11 cellular contexts compared by ENCODE assay signal in genomic region chr1:11651017-11651416, GRCh38. TPM values are rescaled to one million over a fixed set of nuclear protein-coding genes. Genes with fewer than 3 reads are reported as not detected.
DNase-seq lines count a peak whose midpoint lies in the region; ATAC-seq and TF ChIP-seq lines count a peak whose summit lies in the region.
"Had no signal": no experiment of that assay in that cellular context is flagged by ENCODE, and none has a peak within 500 bp of the region (broad histone marks: within the 10 kb centered on the region; RNA-seq: fewer than 3 reads in every experiment).

No MANE protein-coding gene starts in this region.

- TF ChIP-seq CTCF in upper lobe of right lung (IDR thresholded peaks at IDR 0.05) (no peak), right atrium auricular region (IDR thresholded peaks at IDR 0.05) (no peak)

- no peaks in the 10 kb centered on the region for H3K9me3 ChIP-seq in upper lobe of right lung
- H3K9me3 ChIP-seq in right atrium auricular region, result no peaks in the 10 kb centered on the region
- H3K9me3 ChIP-seq: heart right ventricle had no signal

- H3K27ac Mint-ChIP-seq in activated naive CD4-positive, alpha-beta T cell treated with anti-CD3 and anti-CD28 coated beads, Interleukin-2, amount 50 U/mL, for 24 hours, result peak overlapping the region; percentile 86
- H3K27ac Mint-ChIP-seq in activated naive CD4-positive, alpha-beta T cell treated with anti-CD3 and anti-CD28 coated beads, Interleukin-2, amount 50 U/mL, for 72 hours, result peak overlapping the region in 1 of 2 donors; percentile 52
- H3K27ac Mint-ChIP-seq in activated T-helper 17 cell treated with anti-CD3 and anti-CD28 coated beads, Interleukin-2, amount 50 U/mL, for 72 hours, result peak overlapping the region; percentile 60
- H3K27ac Mint-ChIP-seq in memory B cell, result no peak overlapping the region

- peaks cover 29% of the 10 kb centered on the region for H3K4me1 Mint-ChIP-seq in activated naive CD4-positive, alpha-beta T cell treated with anti-CD3 and anti-CD28 coated beads, Interleukin-2, amount 50 U/mL, for 24 hours
- H3K4me1 Mint-ChIP-seq in activated T-helper 17 cell treated with anti-CD3 and anti-CD28 coated beads, Interleukin-2, amount 50 U/mL, for 72 hours, result peaks cover 5% of the 10 kb centered on the region
- H3K4me1 Mint-ChIP-seq in memory B cell, result peaks cover 18% of the 10 kb centered on the region

- H3K36me3 Mint-ChIP-seq in activated naive CD4-positive, alpha-beta T cell treated with anti-CD3 and anti-CD28 coated beads, Interleukin-2, amount 50 U/mL, for 24 hours, result no peaks in the 10 kb centered on the region
- H3K36me3 Mint-ChIP-seq in activated naive CD4-positive, alpha-beta T cell treated with anti-CD3 and anti-CD28 coated beads, Interleukin-2, amount 50 U/mL, for 72 hours, result no peaks in the 10 kb centered on the region
- H3K36me3 Mint-ChIP-seq in activated T-helper 17 cell treated with anti-CD3 and anti-CD28 coated beads, Interleukin-2, amount 50 U/mL, for 72 hours (ENCODE audit: low read depth), result no peaks in the 10 kb centered on the region
- no peaks in the 10 kb centered on the region for H3K36me3 Mint-ChIP-seq in memory B cell

- DNase-seq in activated naive CD4-positive, alpha-beta T cell treated with anti-CD3 and anti-CD28 coated beads, Interleukin-2, amount 50 U/mL, for 72 hours (ENCODE audit: low spot score in 2 of 2), result no peak
- no peak for DNase-seq in memory B cell (ENCODE audit: low spot score in 2 of 2)
- no peak for DNase-seq in upper lobe of right lung
- no peak for DNase-seq in DMS79 (lab: John Stamatoyannopoulos, UW)
- DNase-seq in right atrium auricular region (ENCODE audit: low spot score), result no peak
- DNase-seq: NCI-H1048 had no signal

- intact Hi-C loops in upper lobe of right lung (cut with DNase I), result loop anchor here (5.0 kb wide), 1 partner anchor 71 kb away; no protein-coding TSS in a partner anchor

- H3K4me1 ChIP-seq in upper lobe of right lung (peaks cover 31% of the 10 kb centered on the region), right atrium auricular region (peaks cover 0 to 50% of the 10 kb centered on the region in 2 donors)

- H3K36me3 ChIP-seq in upper lobe of right lung, result no peaks in the 10 kb centered on the region
- H3K36me3 ChIP-seq in right atrium auricular region, result no peaks in the 10 kb centered on the region
- H3K36me3 ChIP-seq: heart right ventricle had no signal

- no peaks in the 10 kb centered on the region for H3K27me3 Mint-ChIP-seq in activated naive CD4-positive, alpha-beta T cell treated with anti-CD3 and anti-CD28 coated beads, Interleukin-2, amount 50 U/mL, for 24 hours
- H3K27me3 Mint-ChIP-seq in activated T-helper 17 cell treated with anti-CD3 and anti-CD28 coated beads, Interleukin-2, amount 50 U/mL, for 72 hours, result no peaks in the 10 kb centered on the region
- H3K27me3 Mint-ChIP-seq in memory B cell, result no peaks in the 10 kb centered on the region

- peak overlapping the region; percentile 25 for H3K4me3 ChIP-seq in upper lobe of right lung
- H3K4me3 ChIP-seq in right atrium auricular region, result no peak overlapping the region

- no peaks in the 10 kb centered on the region for H3K9me3 Mint-ChIP-seq in activated naive CD4-positive, alpha-beta T cell treated with anti-CD3 and anti-CD28 coated beads, Interleukin-2, amount 50 U/mL, for 24 hours
- no peaks in the 10 kb centered on the region for H3K9me3 Mint-ChIP-seq in activated naive CD4-positive, alpha-beta T cell treated with anti-CD3 and anti-CD28 coated beads, Interleukin-2, amount 50 U/mL, for 72 hours
- H3K9me3 Mint-ChIP-seq in activated T-helper 17 cell treated with anti-CD3 and anti-CD28 coated beads, Interleukin-2, amount 50 U/mL, for 72 hours, result no peaks in the 10 kb centered on the region
- H3K9me3 Mint-ChIP-seq in memory B cell, result no peaks in the 10 kb centered on the region

- H3K27ac ChIP-seq in upper lobe of right lung, result no peak overlapping the region
- H3K27ac ChIP-seq in right atrium auricular region, result no peak overlapping the region
- H3K27ac ChIP-seq: SK-N-MC had no signal

- no peaks in the 10 kb centered on the region for H3K27me3 ChIP-seq in upper lobe of right lung
- no peaks in the 10 kb centered on the region for H3K27me3 ChIP-seq in right atrium auricular region

- peak overlapping the region; percentile 66 for H3K4me3 Mint-ChIP-seq in activated naive CD4-positive, alpha-beta T cell treated with anti-CD3 and anti-CD28 coated beads, Interleukin-2, amount 50 U/mL, for 24 hours
- peak overlapping the region; percentile 80 for H3K4me3 Mint-ChIP-seq in activated T-helper 17 cell treated with anti-CD3 and anti-CD28 coated beads, Interleukin-2, amount 50 U/mL, for 72 hours
- H3K4me3 Mint-ChIP-seq in memory B cell, result peak overlapping the region; percentile 81

- ATAC-seq in activated naive CD4-positive, alpha-beta T cell treated with anti-CD3 and anti-CD28 coated beads, Interleukin-2, amount 50 U/mL, for 72 hours, result no peak
- no peak for ATAC-seq in activated T-helper 17 cell treated with anti-CD3 and anti-CD28 coated beads, Interleukin-2, amount 50 U/mL, for 72 hours (replicated peaks)
- ATAC-seq in memory B cell (ENCODE audit: low read depth), result no peak
- no peak for ATAC-seq in upper lobe of right lung
- no peak for ATAC-seq in GM21423 (IDR thresholded peaks at IDR 0.05; ENCODE audit: unreplicated experiment)

RNA-seq across cellular contexts. Expression of gene FBXO2, which starts 3.2 kb away (rescaled TPM):
- 1 to 10 TPM; 1.9 to 2.0 TPM for total RNA-seq in activated naive CD4-positive, alpha-beta T cell treated with anti-CD3 and anti-CD28 coated beads, Interleukin-2, amount 50 U/mL, for 72 hours
- 1 to 10 TPM; 1.3 to 4.0 TPM for total RNA-seq in activated T-helper 17 cell treated with anti-CD3 and anti-CD28 coated beads, Interleukin-2, amount 50 U/mL, for 72 hours
- 11.2 TPM for total RNA-seq in upper lobe of right lung
- 10 to 100 TPM in 1 of 2 donors, 1 to 10 TPM in 1; 2.5 to 16.7 TPM for total RNA-seq in right atrium auricular region

RNA-seq across cellular contexts. Expression of gene FBXO44, which starts 3.7 kb away (rescaled TPM):
- total RNA-seq in activated naive CD4-positive, alpha-beta T cell treated with anti-CD3 and anti-CD28 coated beads, Interleukin-2, amount 50 U/mL, for 72 hours, result 10 to 100 TPM; 22.7 to 27.3 TPM
- 10 to 100 TPM; 13.8 to 21.7 TPM for total RNA-seq in activated T-helper 17 cell treated with anti-CD3 and anti-CD28 coated beads, Interleukin-2, amount 50 U/mL, for 72 hours
- total RNA-seq in upper lobe of right lung (19.8 TPM), right atrium auricular region (10 to 100 TPM; 15.5 to 20.5 TPM)

RNA-seq across cellular contexts. Expression of gene FBXO6, which starts 13.0 kb away (rescaled TPM):
- 10 to 100 TPM in 1 of 2 donors, 1 to 10 TPM in 1; 3.2 to 11.2 TPM for total RNA-seq in activated naive CD4-positive, alpha-beta T cell treated with anti-CD3 and anti-CD28 coated beads, Interleukin-2, amount 50 U/mL, for 72 hours
- 1 to 10 TPM; 2.0 to 6.2 TPM for total RNA-seq in activated T-helper 17 cell treated with anti-CD3 and anti-CD28 coated beads, Interleukin-2, amount 50 U/mL, for 72 hours
- 16.7 TPM for total RNA-seq in upper lobe of right lung
- total RNA-seq in right atrium auricular region, result 10 to 100 TPM in 1 of 2 donors, 1 to 10 TPM in 1; 8.0 to 10.8 TPM

RNA-seq across cellular contexts. Expression of gene MAD2L2, which starts 29.9 kb away (rescaled TPM):
- 100 to 1,000 TPM in 1 of 2 donors, 10 to 100 TPM in 1; 76.7 to 115 TPM for total RNA-seq in activated naive CD4-positive, alpha-beta T cell treated with anti-CD3 and anti-CD28 coated beads, Interleukin-2, amount 50 U/mL, for 72 hours
- total RNA-seq in activated T-helper 17 cell treated with anti-CD3 and anti-CD28 coated beads, Interleukin-2, amount 50 U/mL, for 72 hours, result 10 to 100 TPM; 63.1 to 63.3 TPM
- total RNA-seq in upper lobe of right lung, result 23.5 TPM
- 10 to 100 TPM; 18.7 to 31.1 TPM for total RNA-seq in right atrium auricular region

RNA-seq across cellular contexts. Expression of gene DRAXIN, which starts 40.5 kb away (rescaled TPM):
- total RNA-seq in activated naive CD4-positive, alpha-beta T cell treated with anti-CD3 and anti-CD28 coated beads, Interleukin-2, amount 50 U/mL, for 72 hours, result under 1 TPM; 0.04 to 0.46 TPM
- under 1 TPM; 0.04 to 0.13 TPM for total RNA-seq in activated T-helper 17 cell treated with anti-CD3 and anti-CD28 coated beads, Interleukin-2, amount 50 U/mL, for 72 hours
- total RNA-seq in upper lobe of right lung (0.09 TPM), right atrium auricular region (not detected)
